Comparison of ENCODE assay signal across 10 cellular contexts in the genomic region with DNA sequence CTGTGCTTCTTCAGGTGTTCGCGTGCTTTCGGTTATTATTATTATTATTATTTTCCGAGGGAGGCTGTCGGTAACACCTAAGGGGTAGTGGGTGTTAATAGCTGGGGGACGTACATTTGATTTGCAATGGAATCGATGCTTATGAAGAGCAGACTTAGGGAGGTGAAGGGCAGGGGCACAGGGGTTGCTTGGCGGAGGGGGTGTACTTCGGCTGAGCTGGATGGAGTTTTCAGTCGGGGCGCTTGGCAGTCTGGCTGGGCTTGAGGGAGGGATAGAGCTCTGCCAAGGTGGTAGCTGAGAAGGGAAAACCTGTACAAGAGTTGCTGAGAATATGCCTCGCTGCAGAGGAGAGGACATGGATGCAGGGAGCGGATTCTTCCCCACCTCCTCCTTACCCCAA. TPM values are rescaled to one million over a fixed set of nuclear protein-coding genes. Genes with fewer than 3 reads are reported as not detected.
DNase-seq lines count a peak whose midpoint lies in the region; TF ChIP-seq lines count a peak whose summit lies in the region.
"Had no signal": no experiment of that assay in that cellular context is flagged by ENCODE, and none has a peak within 500 bp of the region (broad histone marks: within the 10 kb centered on the region; RNA-seq: fewer than 3 reads in every experiment).

No MANE protein-coding gene starts in this region.

- H3K27me3 ChIP-seq in adipocyte (replicated peaks; ENCODE audit: control insufficient read depth, insufficient read depth, low read length) (peaks cover 45% of the 10 kb centered on the region), iPS DF 6.9 (ENCODE audit: control insufficient read depth, insufficient read depth, low read length) (peaks cover 7% of the 10 kb centered on the region; the same call in 1 of the 2 replicates), smooth muscle cell (ENCODE audit: low read depth) (peaks cover 94% of the 10 kb centered on the region)

- H3K9me3 ChIP-seq in adipocyte (ENCODE audit: control insufficient read depth, low read length) (no peaks in the 10 kb centered on the region), iPS DF 6.9 (ENCODE audit: control insufficient read depth, insufficient read depth, low read length) (no peaks in the 10 kb centered on the region), smooth muscle cell (replicated peaks; ENCODE audit: low read depth) (no peaks in the 10 kb centered on the region)

- no peak for TF ChIP-seq CTCF in smooth muscle cell (IDR thresholded peaks at IDR 0.05; ENCODE audit: borderline replicate concordance, insufficient read depth, poor library complexity, severe bottlenecking)

- no peaks in the 10 kb centered on the region for H3K36me3 ChIP-seq in adipocyte (ENCODE audit: control insufficient read depth, insufficient read depth, low read length, severe bottlenecking)
- peaks cover 2% of the 10 kb centered on the region; the same call in 1 of the 2 replicates for H3K36me3 ChIP-seq in iPS DF 6.9 (ENCODE audit: control insufficient read depth, insufficient read depth, low read length)
- H3K36me3 ChIP-seq in smooth muscle cell (ENCODE audit: low read depth): no peaks in the 10 kb centered on the region

- WGBS in iPS DF 6.9 (ENCODE audit: insufficient coverage, insufficient read length): no CpG with 5 or more reads among the region's 13 CpGs
- 12% methylated on average over 13 of the region's 13 CpGs for WGBS in smooth muscle cell (ENCODE audit: low lambda C conversion rate)

- H3K27ac Mint-ChIP-seq in T-helper 2 cell treated with Interferon-gamma antibody and Interleukin-4, amounts not matched to agents 5 μg/mL and 100 μg/mL, for 36 hours: no peak overlapping the region

- no peaks in the 10 kb centered on the region for H3K9me3 Mint-ChIP-seq in T-helper 2 cell treated with Interferon-gamma antibody and Interleukin-4, amounts not matched to agents 5 μg/mL and 100 μg/mL, for 36 hours

- peak overlapping the region; percentile 5 for H3K4me3 Mint-ChIP-seq in T-helper 2 cell treated with Interferon-gamma antibody and Interleukin-4, amounts not matched to agents 5 μg/mL and 100 μg/mL, for 36 hours

- DNase-seq in T-helper 2 cell treated with Interferon-gamma antibody and Interleukin-4, amounts not matched to agents 5 μg/mL and 100 μg/mL, for 36 hours (ENCODE audit: low spot score): no peak
- DNase-seq in T-helper 2 cell (no peak), adipocyte (ENCODE audit: low read depth) (no peak), iPS DF 6.9 (ENCODE audit: low read depth, low spot score) (no peak), smooth muscle cell (lab: John Stamatoyannopoulos, UW; ENCODE audit: unreplicated experiment) (no peak), Kasumi-1 (lab: John Stamatoyannopoulos, UW) (no peak), NCI-H82 (lab: John Stamatoyannopoulos, UW) (no peak), HuH-7.5 (ENCODE audit: low spot score) (no peak)
- DNase-seq: SIG-M5; stimulated activated naive CD4-positive, alpha-beta T cell treated with Interleukin-2 at 50 U/mL for 16 hours had no signal

- H3K9ac ChIP-seq in adipocyte (ENCODE audit: low read length) (no peak overlapping the region), smooth muscle cell (ENCODE audit: low read depth) (no peak overlapping the region)

- H3K4me3 ChIP-seq in adipocyte (ENCODE audit: low read length): peak overlapping the region; percentile 69
- peak overlapping the region; percentile 96; the same call in 1 of the 2 replicates for H3K4me3 ChIP-seq in iPS DF 6.9 (ENCODE audit: low read length)
- H3K4me3 ChIP-seq in smooth muscle cell: peak overlapping the region; percentile 60

- H2AFZ ChIP-seq in smooth muscle cell (ENCODE audit: low read depth): no peak overlapping the region

- no peak overlapping the region for H3K27ac ChIP-seq in iPS DF 6.9 (ENCODE audit: low read length)
- H3K27ac ChIP-seq in smooth muscle cell (ENCODE audit: low read depth): no peak overlapping the region

- no peaks in the 10 kb centered on the region for H3F3A ChIP-seq in smooth muscle cell (ENCODE audit: low read depth)

- H3K27me3 Mint-ChIP-seq in T-helper 2 cell treated with Interferon-gamma antibody and Interleukin-4, amounts not matched to agents 5 μg/mL and 100 μg/mL, for 36 hours (ENCODE audit: low read depth): peaks cover 27% of the 10 kb centered on the region

- H3K4me2 ChIP-seq in smooth muscle cell: peak overlapping the region; percentile 95

- no peaks in the 10 kb centered on the region for H4K20me1 ChIP-seq in smooth muscle cell (ENCODE audit: low read depth)

- no peaks in the 10 kb centered on the region for H3K36me3 Mint-ChIP-seq in T-helper 2 cell treated with Interferon-gamma antibody and Interleukin-4, amounts not matched to agents 5 μg/mL and 100 μg/mL, for 36 hours (ENCODE audit: low read depth)

- no peaks in the 10 kb centered on the region for H3K4me1 ChIP-seq in adipocyte (ENCODE audit: control insufficient read depth, insufficient read depth, low read length)
- H3K4me1 ChIP-seq in iPS DF 6.9 (ENCODE audit: control insufficient read depth, insufficient read depth, low read length): no peaks in the 10 kb centered on the region; the same call in 1 of the 2 replicates
- no peaks in the 10 kb centered on the region for H3K4me1 ChIP-seq in smooth muscle cell (ENCODE audit: low read depth)

- H3K79me2 ChIP-seq in smooth muscle cell (ENCODE audit: low read depth): no peaks in the 10 kb centered on the region

- H3K4me1 Mint-ChIP-seq in T-helper 2 cell treated with Interferon-gamma antibody and Interleukin-4, amounts not matched to agents 5 μg/mL and 100 μg/mL, for 36 hours (ENCODE audit: low read depth): peaks cover 3% of the 10 kb centered on the region

RNA-seq across cellular contexts. Expression of gene PTPRD, which starts 0.6 kb away (rescaled TPM):
- 36.7 and 61.0 TPM in 2 replicates for total RNA-seq in smooth muscle cell
- polyA plus RNA-seq in smooth muscle cell: 6.5 and 8.3 TPM in 2 replicates
